ENCODE assay signal across 8 cellular contexts in the genomic region with DNA sequence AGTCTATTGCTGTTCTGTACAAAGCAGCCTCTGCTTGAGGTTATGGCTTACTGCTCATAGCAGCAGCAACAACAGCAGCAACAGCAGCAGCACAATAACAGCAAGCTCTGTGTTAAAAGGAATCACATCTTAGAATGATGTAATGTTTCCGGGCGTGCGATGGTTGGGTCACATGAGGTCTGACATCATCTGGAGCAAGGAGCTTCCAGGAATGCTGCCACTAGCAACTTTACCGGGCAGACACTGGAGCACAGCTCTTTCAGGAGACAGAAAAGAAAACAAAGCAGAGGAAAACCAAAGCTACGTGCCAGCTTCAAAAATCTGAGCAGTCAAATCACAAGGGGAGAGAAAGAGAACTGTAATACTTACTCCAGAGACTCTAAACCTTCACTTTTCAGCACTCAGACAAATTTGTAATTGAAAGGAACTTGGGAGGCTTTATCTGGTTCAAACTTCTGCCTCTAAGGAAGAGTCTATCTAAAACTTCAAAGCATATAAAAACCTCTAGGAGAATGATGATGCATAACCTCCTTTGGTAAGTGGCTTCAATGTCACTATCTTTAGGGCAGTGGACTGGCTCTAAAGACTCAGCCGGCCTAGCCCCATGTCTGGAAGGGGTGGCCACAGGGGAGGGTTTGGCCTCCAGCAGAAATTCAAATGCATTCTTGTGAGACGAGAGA. TPM values are rescaled to one million over a fixed set of nuclear protein-coding genes. Genes with fewer than 3 reads are reported as not detected.
DNase-seq lines count a peak whose midpoint lies in the region; ATAC-seq and TF ChIP-seq lines count a peak whose summit lies in the region.

No MANE protein-coding gene starts in this region.

- no peak overlapping the region for H3T11ph ChIP-seq in H9 (ENCODE audit: low read length)

- no peaks in the 10 kb centered on the region for H3K79me2 ChIP-seq in H9 (ENCODE audit: insufficient read depth, low read length)
- H3K79me2 ChIP-seq in trophoblast cell (ENCODE audit: control insufficient read depth, insufficient read depth, low read length, poor library complexity), result no peaks in the 10 kb centered on the region

- DNase-seq in H9 (peak; percentile 59), SW480 (ENCODE audit: low spot score) (peak; percentile 61), globus pallidus (ENCODE audit: low spot score) (peak; percentile 52), trophoblast cell (peak; percentile 74 to 90), germinal center (ENCODE audit: low spot score) (no peak), GDM1 (lab: John Stamatoyannopoulos, UW) (no peak)
- DNase-seq in activated CD4-positive, alpha-beta T cell treated with anti-CD3 and anti-CD28 coated beads, Interleukin-2, amount 10 ng/mL, durations not matched to agents 24 days and 14 days, result no peak

- H3K27me3 ChIP-seq in H9 (ENCODE audit: insufficient read depth, low read length), result no peaks in the 10 kb centered on the region
- H3K27me3 ChIP-seq in trophoblast cell (ENCODE audit: insufficient read depth, low read length), result no peaks in the 10 kb centered on the region

- H3K23ac ChIP-seq in H9 (ENCODE audit: insufficient read length, low read depth, low read length) (no peak overlapping the region), trophoblast cell (ENCODE audit: low read length) (no peak overlapping the region)

- H2BK15ac ChIP-seq in H9 (ENCODE audit: low read depth, low read length), result no peak overlapping the region

- no peak overlapping the region for H3K4me2 ChIP-seq in H9 (ENCODE audit: insufficient read depth, insufficient read length, low read length)
- H3K4me2 ChIP-seq in trophoblast cell (ENCODE audit: low read length), result peak overlapping the region; percentile 23

- peaks cover 0 to 3% (median 0%) of the 10 kb centered on the region in 3 experiments; a peak in 2 of 7 replicates for H3K36me3 Mint-ChIP-seq in H9 (ENCODE audit: insufficient read depth in 1 of 3, low read depth in 3 of 3)
- no peaks in the 10 kb centered on the region for H3K36me3 Mint-ChIP-seq in activated CD4-positive, alpha-beta T cell treated with anti-CD3 and anti-CD28 coated beads, Interleukin-2, amount 10 ng/mL, durations not matched to agents 24 days and 14 days (ENCODE audit: low read depth)

- peaks cover 6% of the 10 kb centered on the region in 2 experiments; a peak in 3 of 5 replicates for H3K9me3 Mint-ChIP-seq in H9
- H3K9me3 Mint-ChIP-seq in activated CD4-positive, alpha-beta T cell treated with anti-CD3 and anti-CD28 coated beads, Interleukin-2, amount 10 ng/mL, durations not matched to agents 24 days and 14 days, result no peaks in the 10 kb centered on the region

- no peak for ATAC-seq in HG03045 (IDR thresholded peaks at IDR 0.05; ENCODE audit: unreplicated experiment)

- TF ChIP-seq CTCF in H9 (conservative IDR thresholded peaks at IDR 0.05), result no peak

- H4K91ac ChIP-seq in H9 (ENCODE audit: insufficient read length, low read depth, low read length) (no peak overlapping the region), trophoblast cell (ENCODE audit: low read depth, low read length) (no peak overlapping the region)

- H3K27ac ChIP-seq in H9 (ENCODE audit: insufficient read length, low read depth, low read length), result no peak overlapping the region
- H3K27ac ChIP-seq in trophoblast cell (ENCODE audit: low read depth, low read length), result peak overlapping the region; percentile 85

- peak overlapping the region; percentile 90 to 95 (median 91); a peak in 5 of 7 replicates for H3K27ac Mint-ChIP-seq in H9
- H3K27ac Mint-ChIP-seq in activated CD4-positive, alpha-beta T cell treated with anti-CD3 and anti-CD28 coated beads, Interleukin-2, amount 10 ng/mL, durations not matched to agents 24 days and 14 days, result no peak overlapping the region

- H2BK120ac ChIP-seq in H9 (ENCODE audit: low read depth, low read length, poor library complexity, severe bottlenecking) (no peak overlapping the region), trophoblast cell (ENCODE audit: insufficient read depth, low read length, poor library complexity) (no peak overlapping the region)

- H3K56ac ChIP-seq in H9 (ENCODE audit: insufficient read length, low read depth, low read length), result no peak overlapping the region

- H4K12ac ChIP-seq in trophoblast cell (ENCODE audit: low read depth, low read length), result no peak overlapping the region

- H3K27me3 Mint-ChIP-seq in H9 (ENCODE audit: low read depth), result no peaks in the 10 kb centered on the region
- peaks cover 22% of the 10 kb centered on the region for H3K27me3 Mint-ChIP-seq in activated CD4-positive, alpha-beta T cell treated with anti-CD3 and anti-CD28 coated beads, Interleukin-2, amount 10 ng/mL, durations not matched to agents 24 days and 14 days

- H3K4me3 Mint-ChIP-seq in H9, result no peak overlapping the region
- H3K4me3 Mint-ChIP-seq in activated CD4-positive, alpha-beta T cell treated with anti-CD3 and anti-CD28 coated beads, Interleukin-2, amount 10 ng/mL, durations not matched to agents 24 days and 14 days, result no peak overlapping the region

- H4K5ac ChIP-seq in H9 (ENCODE audit: insufficient read length, low read depth, low read length), result no peak overlapping the region

- H4K8ac ChIP-seq in H9 (replicated peaks; ENCODE audit: insufficient read length, low read depth, low read length), result no peak overlapping the region
- H4K8ac ChIP-seq in trophoblast cell (ENCODE audit: low read depth, low read length), result peak overlapping the region; percentile 58

- no peaks in the 10 kb centered on the region for H3K79me1 ChIP-seq in H9 (ENCODE audit: insufficient read depth, low read depth, low read length, poor library complexity, severe bottlenecking)
- peaks cover 6% of the 10 kb centered on the region for H3K79me1 ChIP-seq in trophoblast cell (ENCODE audit: low read length)

- H4K20me1 ChIP-seq in H9 (ENCODE audit: control insufficient read depth, insufficient read depth, insufficient read length), result no peaks in the 10 kb centered on the region

- no peak overlapping the region for H3K4me3 ChIP-seq in trophoblast cell (ENCODE audit: low read depth, low read length)

- peaks cover 2% of the 10 kb centered on the region; the same call in 1 of the 2 replicates for H3K4me1 ChIP-seq in H9 (ENCODE audit: insufficient read depth, low read length)
- H3K4me1 ChIP-seq in trophoblast cell (ENCODE audit: control insufficient read depth in 1 of 2, insufficient read depth in 2 of 2, low read length in 2 of 2), result peaks cover 1 to 4% of the 10 kb centered on the region in 2 experiments

- no peak overlapping the region for H2BK5ac ChIP-seq in H9 (ENCODE audit: insufficient read length, low read length)
- H2BK5ac ChIP-seq in trophoblast cell (ENCODE audit: low read depth, low read length, poor library complexity), result no peak overlapping the region

- no peak overlapping the region for H2BK20ac ChIP-seq in H9 (ENCODE audit: low read depth, low read length, poor library complexity, severe bottlenecking)

- no CpG with 5 or more reads among the region's 7 CpGs for WGBS in H9 (ENCODE audit: extremely low coverage, insufficient read length, low lambda C conversion rate)
- WGBS in trophoblast cell (ENCODE audit: extremely low coverage, insufficient coverage, insufficient read length), result no CpG with 5 or more reads among the region's 7 CpGs

- H3K18ac ChIP-seq in H9 (ENCODE audit: insufficient read length, low read depth, low read length) (no peak overlapping the region), trophoblast cell (ENCODE audit: low read length) (no peak overlapping the region)

- H3K4ac ChIP-seq in H9 (ENCODE audit: low read depth, low read length), result no peak overlapping the region
- no peak overlapping the region for H3K4ac ChIP-seq in trophoblast cell (ENCODE audit: low read depth, low read length)

- H3K36me3 ChIP-seq in trophoblast cell (ENCODE audit: control insufficient read depth in 1 of 2, insufficient read depth in 2 of 2, low read length in 2 of 2), result no peaks in the 10 kb centered on the region

- H3K23me2 ChIP-seq in H9 (ENCODE audit: insufficient read length, low read depth, low read length, poor library complexity, severe bottlenecking), result no peaks in the 10 kb centered on the region

- no peak overlapping the region for H2BK12ac ChIP-seq in H9 (ENCODE audit: insufficient read length, low read depth, low read length)
- H2BK12ac ChIP-seq in trophoblast cell (ENCODE audit: low read length), result no peak overlapping the region

- H2AFZ ChIP-seq in H9 (ENCODE audit: low read length) (peak overlapping the region; percentile 94), trophoblast cell (ENCODE audit: insufficient read depth, low read length, poor library complexity) (peak overlapping the region; percentile 52)

- H2AK5ac ChIP-seq in H9 (ENCODE audit: insufficient read length, low read length), result no peak overlapping the region
- no peak overlapping the region for H2AK5ac ChIP-seq in trophoblast cell (ENCODE audit: low read length)

- intact Hi-C loops in activated CD4-positive, alpha-beta T cell treated with anti-CD3 and anti-CD28 coated beads, Interleukin-2, amount 10 ng/mL, durations not matched to agents 24 days and 14 days (cut with micrococcal nuclease), result no loop called here

- no peaks in the 10 kb centered on the region for H3K9me3 ChIP-seq in H9 (ENCODE audit: control insufficient read depth, low read depth, low read length)
- no peaks in the 10 kb centered on the region for H3K9me3 ChIP-seq in trophoblast cell (ENCODE audit: insufficient read depth, low read depth, low read length)

- H3K9ac ChIP-seq in H9 (ENCODE audit: extremely low read depth, insufficient read length, low read length) (no peak overlapping the region), trophoblast cell (ENCODE audit: low read length) (no peak overlapping the region)

- H3K14ac ChIP-seq in H9 (ENCODE audit: insufficient read depth, low read length), result no peak overlapping the region; the same call in 1 of the 2 replicates
- H3K14ac ChIP-seq in trophoblast cell (ENCODE audit: low read length), result no peak overlapping the region

- peaks cover 27 to 28% of the 10 kb centered on the region in 2 experiments for H3K4me1 Mint-ChIP-seq in H9
- H3K4me1 Mint-ChIP-seq in activated CD4-positive, alpha-beta T cell treated with anti-CD3 and anti-CD28 coated beads, Interleukin-2, amount 10 ng/mL, durations not matched to agents 24 days and 14 days, result peaks cover 5% of the 10 kb centered on the region

RNA-seq across cellular contexts. Expression of a gene that starts 28.3 kb away (rescaled TPM):
- 41.6 and 48.3 TPM in 2 replicates for total RNA-seq in H9 (2021)
- polyA plus RNA-seq in trophoblast cell (2013), result 14.8 and 15.5 TPM in 2 replicates
- total RNA-seq in activated CD4-positive, alpha-beta T cell treated with anti-CD3 and anti-CD28 coated beads, Interleukin-2, amount 10 ng/mL, durations not matched to agents 24 days and 14 days, result 55.0 and 60.0 TPM in 2 replicates

Comparison
In these comparisons a context has a peak if more than half of its experiments do, and no peak if none do; other contexts are left out.
1. DNase-seq: peak in H9 (single experiment), SW480 (single experiment), globus pallidus (single experiment) and trophoblast cell (2 of 2); none in germinal center (single experiment), activated CD4-positive, alpha-beta T cell treated with anti-CD3 and anti-CD28 coated beads, Interleukin-2, amount 10 ng/mL, durations not matched to agents 24 days and 14 days (single experiment) and GDM1 (single experiment).